ENCODE assay signal across 8 cellular contexts in genomic region chr3:72756900-72757299, GRCh38.
DNase-seq lines count a peak whose midpoint lies in the region; ATAC-seq and TF ChIP-seq lines count a peak whose summit lies in the region.

No MANE protein-coding gene starts in this region.

- no peaks in the 10 kb centered on the region for H3K9me3 Mint-ChIP-seq in activated naive CD4-positive, alpha-beta T cell treated with anti-CD3 and anti-CD28 coated beads, Interleukin-2, amount 50 U/mL, for 24 hours

- H3K4me1 Mint-ChIP-seq in activated naive CD4-positive, alpha-beta T cell treated with anti-CD3 and anti-CD28 coated beads, Interleukin-2, amount 50 U/mL, for 24 hours, result peaks cover 80% of the 10 kb centered on the region

- DNase-seq in GM13977 (ENCODE audit: low spot score), result peak; percentile 67
- peak; percentile 67 to 69 for DNase-seq in Kasumi-1 (lab: John Stamatoyannopoulos, UW)
- no peak for DNase-seq in DMS79 treated with DMSO at 0.1 percent for 48 hours (lab: John Stamatoyannopoulos, UW)
- DNase-seq in head of caudate nucleus, result no peak
- DNase-seq in NCI-H1092 (lab: John Stamatoyannopoulos, UW), result no peak
- DNase-seq in DMS153 (lab: John Stamatoyannopoulos, UW), result no peak

- H3K4me3 Mint-ChIP-seq in activated naive CD4-positive, alpha-beta T cell treated with anti-CD3 and anti-CD28 coated beads, Interleukin-2, amount 50 U/mL, for 24 hours, result peak overlapping the region; percentile 58

- intact Hi-C loops in head of caudate nucleus (cut with DNase I), result no loop called here

- in situ Hi-C loops in GM13977 (cut with MboI; ENCODE audit: low pct_unique_long_range_greater_than_20kb, low sequenced_read_pairs, unreplicated experiment), result no loop called here

- no peak for TF ChIP-seq CTCF in GM13977 (IDR thresholded peaks at IDR 0.05; ENCODE audit: extremely low read depth, insufficient read depth, missing control alignments)

- peaks cover 12% of the 10 kb centered on the region for H3K36me3 Mint-ChIP-seq in activated naive CD4-positive, alpha-beta T cell treated with anti-CD3 and anti-CD28 coated beads, Interleukin-2, amount 50 U/mL, for 24 hours

- H3K27ac Mint-ChIP-seq in activated naive CD4-positive, alpha-beta T cell treated with anti-CD3 and anti-CD28 coated beads, Interleukin-2, amount 50 U/mL, for 24 hours, result peak overlapping the region; percentile 84

- no peaks in the 10 kb centered on the region for H3K27me3 Mint-ChIP-seq in activated naive CD4-positive, alpha-beta T cell treated with anti-CD3 and anti-CD28 coated beads, Interleukin-2, amount 50 U/mL, for 24 hours

- peak; percentile 99 for ATAC-seq in GM21717 (IDR thresholded peaks at IDR 0.05; ENCODE audit: unreplicated experiment)

Comparison
In these comparisons a context has a peak if more than half of its experiments do, and no peak if none do; other contexts are left out.
1. DNase-seq: peak in GM13977 (single experiment) and Kasumi-1 (2 of 2); none in DMS79 treated with DMSO at 0.1 percent for 48 hours (single experiment), head of caudate nucleus (0 of 42), NCI-H1092 (single experiment) and DMS153 (single experiment).